In genomic region chr17:4554997-4555799, GRCh38 we compare ENCODE assay signal across 1 cellular context.
A peak's percentile ranks its signal among the peaks of the same experiment; 100 is the strongest.
TF ChIP-seq lines count a peak whose summit lies in the region.

TSS of gene MYBBP1A (minus strand) at chr17:4555384. CDS start at chr17:4555324, 60 bp downstream.

TF ChIP-seq in K562, 482 proteins besides CTCF, POLR2A, EP300 and RAD21 (continued from another document and continues in another):
- TF ChIP-seq, protein P1, sequence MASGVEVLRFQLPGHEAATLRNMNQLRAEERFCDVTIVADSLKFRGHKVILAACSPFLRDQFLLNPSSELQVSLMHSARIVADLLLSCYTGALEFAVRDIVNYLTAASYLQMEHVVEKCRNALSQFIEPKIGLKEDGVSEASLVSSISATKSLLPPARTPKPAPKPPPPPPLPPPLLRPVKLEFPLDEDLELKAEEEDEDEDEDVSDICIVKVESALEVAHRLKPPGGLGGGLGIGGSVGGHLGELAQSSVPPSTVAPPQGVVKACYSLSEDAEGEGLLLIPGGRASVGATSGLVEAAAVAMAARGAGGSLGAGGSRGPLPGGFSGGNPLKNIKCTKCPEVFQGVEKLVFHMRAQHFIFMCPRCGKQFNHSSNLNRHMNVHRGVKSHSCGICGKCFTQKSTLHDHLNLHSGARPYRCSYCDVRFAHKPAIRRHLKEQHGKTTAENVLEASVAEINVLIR (CRISPR knock-in tag; IDR thresholded peaks at IDR 0.05): no peak
- TF ChIP-seq FOXA3 (CRISPR knock-in tag; conservative IDR thresholded peaks at IDR 0.05 in 1 of 2, IDR thresholded peaks at IDR 0.05 in 1 of 2) (no peak), RBM22 (IDR thresholded peaks at IDR 0.05; ENCODE audit: low read depth, low read length, poor library complexity, severe bottlenecking) (no peak), MYBL2 (IDR thresholded peaks at IDR 0.05; ENCODE audit: low read depth) (no peak), MYBL2 (CRISPR knock-in tag; IDR thresholded peaks at IDR 0.05; ENCODE audit: borderline replicate concordance) (no peak), ZNF583 (CRISPR knock-in tag; IDR thresholded peaks at IDR 0.05) (no peak), CREB1 (IDR thresholded peaks at IDR 0.05) (no peak), CREB1 (CRISPR knock-in tag; IDR thresholded peaks at IDR 0.05) (peak; percentile 55; the same call in 1 of the 2 replicates), NFRKB (IDR thresholded peaks at IDR 0.05; ENCODE audit: low read depth) (0 out of 2 replicates have a peak, but pooled peaks have one; percentile 45), SRSF1 (IDR thresholded peaks at IDR 0.05; ENCODE audit: low read depth, low read length) (no peak), ZNF695 (CRISPR knock-in tag; IDR thresholded peaks at IDR 0.05) (no peak), ZNF217 (CRISPR knock-in tag; IDR thresholded peaks at IDR 0.05) (no peak), SIRT6 (IDR thresholded peaks at IDR 0.05; ENCODE audit: low read depth, low read length) (no peak), ZKSCAN3 (CRISPR knock-in tag; IDR thresholded peaks at IDR 0.05) (no peak), NR1H2 (CRISPR knock-in tag; IDR thresholded peaks at IDR 0.05) (no peak), SP1 (CRISPR knock-in tag; IDR thresholded peaks at IDR 0.05) (no peak), HDAC3 (IDR thresholded peaks at IDR 0.05; ENCODE audit: borderline replicate concordance, partially characterized antibody) (no peak), ERF (CRISPR knock-in tag; IDR thresholded peaks at IDR 0.05) (no peak), CBFB (CRISPR knock-in tag; IDR thresholded peaks at IDR 0.05) (0 out of 2 replicates have a peak, but pooled peaks have one; percentile 7), ESRRB (CRISPR knock-in tag; IDR thresholded peaks at IDR 0.05; ENCODE audit: borderline replicate concordance) (no peak), SRSF9 (IDR thresholded peaks at IDR 0.05; ENCODE audit: borderline replicate concordance, low read depth, low read length) (no peak), RREB1 (CRISPR knock-in tag; IDR thresholded peaks at IDR 0.05) (no peak), PREB (CRISPR knock-in tag; IDR thresholded peaks at IDR 0.05) (0 out of 2 replicates have a peak, but pooled peaks have one; percentile 46), SAFB2 (IDR thresholded peaks at IDR 0.05; ENCODE audit: borderline replicate concordance, low read depth, low read length, severe bottlenecking) (no peak), ZNF140 (CRISPR knock-in tag; IDR thresholded peaks at IDR 0.05) (no peak), EZH2 (IDR thresholded peaks at IDR 0.05; ENCODE audit: borderline replicate concordance, low read depth, low read length) (no peak), ETS2 (tag; IDR thresholded peaks at IDR 0.05; ENCODE audit: borderline replicate concordance, poor library complexity, severe bottlenecking) (no peak), ZNF175 (CRISPR knock-in tag; IDR thresholded peaks at IDR 0.05; ENCODE audit: low read depth) (no peak), MBD2 (IDR thresholded peaks at IDR 0.05; ENCODE audit: borderline replicate concordance, low read depth) (0 out of 2 replicates have a peak, but pooled peaks have one; percentile 22), TCFL5 (CRISPR knock-in tag; conservative IDR thresholded peaks at IDR 0.05) (no peak), MCM2 (IDR thresholded peaks at IDR 0.05; ENCODE audit: low read depth) (no peak), GABPB2 (CRISPR knock-in tag; conservative IDR thresholded peaks at IDR 0.05) (no peak), ARNT (IDR thresholded peaks at IDR 0.05) (no peak), STAT5B (CRISPR knock-in tag; IDR thresholded peaks at IDR 0.05) (no peak), HIVEP1 (CRISPR knock-in tag; IDR thresholded peaks at IDR 0.05) (no peak), NR2F6 (CRISPR knock-in tag; IDR thresholded peaks at IDR 0.05) (no peak), CHD4 (IDR thresholded peaks at IDR 0.05; ENCODE audit: insufficient read depth, insufficient replicate concordance, low read depth, low read length, poor library complexity, severe bottlenecking) (no peak)
- TF ChIP-seq, protein P2, sequence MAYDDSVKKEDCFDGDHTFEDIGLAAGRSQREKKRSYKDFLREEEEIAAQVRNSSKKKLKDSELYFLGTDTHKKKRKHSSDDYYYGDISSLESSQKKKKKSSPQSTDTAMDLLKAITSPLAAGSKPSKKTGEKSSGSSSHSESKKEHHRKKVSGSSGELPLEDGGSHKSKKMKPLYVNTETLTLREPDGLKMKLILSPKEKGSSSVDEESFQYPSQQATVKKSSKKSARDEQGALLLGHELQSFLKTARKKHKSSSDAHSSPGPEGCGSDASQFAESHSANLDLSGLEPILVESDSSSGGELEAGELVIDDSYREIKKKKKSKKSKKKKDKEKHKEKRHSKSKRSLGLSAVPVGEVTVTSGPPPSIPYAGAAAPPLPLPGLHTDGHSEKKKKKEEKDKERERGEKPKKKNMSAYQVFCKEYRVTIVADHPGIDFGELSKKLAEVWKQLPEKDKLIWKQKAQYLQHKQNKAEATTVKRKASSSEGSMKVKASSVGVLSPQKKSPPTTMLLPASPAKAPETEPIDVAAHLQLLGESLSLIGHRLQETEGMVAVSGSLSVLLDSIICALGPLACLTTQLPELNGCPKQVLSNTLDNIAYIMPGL (CRISPR knock-in tag; IDR thresholded peaks at IDR 0.05): no peak
- TF ChIP-seq, protein P3, sequence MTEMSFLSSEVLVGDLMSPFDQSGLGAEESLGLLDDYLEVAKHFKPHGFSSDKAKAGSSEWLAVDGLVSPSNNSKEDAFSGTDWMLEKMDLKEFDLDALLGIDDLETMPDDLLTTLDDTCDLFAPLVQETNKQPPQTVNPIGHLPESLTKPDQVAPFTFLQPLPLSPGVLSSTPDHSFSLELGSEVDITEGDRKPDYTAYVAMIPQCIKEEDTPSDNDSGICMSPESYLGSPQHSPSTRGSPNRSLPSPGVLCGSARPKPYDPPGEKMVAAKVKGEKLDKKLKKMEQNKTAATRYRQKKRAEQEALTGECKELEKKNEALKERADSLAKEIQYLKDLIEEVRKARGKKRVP (CRISPR knock-in tag; IDR thresholded peaks at IDR 0.05): 0 out of 2 replicates have a peak, but pooled peaks have one; percentile 20
- TF ChIP-seq, protein P4, sequence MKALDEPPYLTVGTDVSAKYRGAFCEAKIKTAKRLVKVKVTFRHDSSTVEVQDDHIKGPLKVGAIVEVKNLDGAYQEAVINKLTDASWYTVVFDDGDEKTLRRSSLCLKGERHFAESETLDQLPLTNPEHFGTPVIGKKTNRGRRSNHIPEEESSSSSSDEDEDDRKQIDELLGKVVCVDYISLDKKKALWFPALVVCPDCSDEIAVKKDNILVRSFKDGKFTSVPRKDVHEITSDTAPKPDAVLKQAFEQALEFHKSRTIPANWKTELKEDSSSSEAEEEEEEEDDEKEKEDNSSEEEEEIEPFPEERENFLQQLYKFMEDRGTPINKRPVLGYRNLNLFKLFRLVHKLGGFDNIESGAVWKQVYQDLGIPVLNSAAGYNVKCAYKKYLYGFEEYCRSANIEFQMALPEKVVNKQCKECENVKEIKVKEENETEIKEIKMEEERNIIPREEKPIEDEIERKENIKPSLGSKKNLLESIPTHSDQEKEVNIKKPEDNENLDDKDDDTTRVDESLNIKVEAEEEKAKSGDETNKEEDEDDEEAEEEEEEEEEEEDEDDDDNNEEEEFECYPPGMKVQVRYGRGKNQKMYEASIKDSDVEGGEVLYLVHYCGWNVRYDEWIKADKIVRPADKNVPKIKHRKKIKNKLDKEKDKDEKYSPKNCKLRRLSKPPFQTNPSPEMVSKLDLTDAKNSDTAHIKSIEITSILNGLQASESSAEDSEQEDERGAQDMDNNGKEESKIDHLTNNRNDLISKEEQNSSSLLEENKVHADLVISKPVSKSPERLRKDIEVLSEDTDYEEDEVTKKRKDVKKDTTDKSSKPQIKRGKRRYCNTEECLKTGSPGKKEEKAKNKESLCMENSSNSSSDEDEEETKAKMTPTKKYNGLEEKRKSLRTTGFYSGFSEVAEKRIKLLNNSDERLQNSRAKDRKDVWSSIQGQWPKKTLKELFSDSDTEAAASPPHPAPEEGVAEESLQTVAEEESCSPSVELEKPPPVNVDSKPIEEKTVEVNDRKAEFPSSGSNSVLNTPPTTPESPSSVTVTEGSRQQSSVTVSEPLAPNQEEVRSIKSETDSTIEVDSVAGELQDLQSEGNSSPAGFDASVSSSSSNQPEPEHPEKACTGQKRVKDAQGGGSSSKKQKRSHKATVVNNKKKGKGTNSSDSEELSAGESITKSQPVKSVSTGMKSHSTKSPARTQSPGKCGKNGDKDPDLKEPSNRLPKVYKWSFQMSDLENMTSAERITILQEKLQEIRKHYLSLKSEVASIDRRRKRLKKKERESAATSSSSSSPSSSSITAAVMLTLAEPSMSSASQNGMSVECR (CRISPR knock-in tag; IDR thresholded peaks at IDR 0.05): peak; percentile 91
- TF ChIP-seq, protein P5, sequence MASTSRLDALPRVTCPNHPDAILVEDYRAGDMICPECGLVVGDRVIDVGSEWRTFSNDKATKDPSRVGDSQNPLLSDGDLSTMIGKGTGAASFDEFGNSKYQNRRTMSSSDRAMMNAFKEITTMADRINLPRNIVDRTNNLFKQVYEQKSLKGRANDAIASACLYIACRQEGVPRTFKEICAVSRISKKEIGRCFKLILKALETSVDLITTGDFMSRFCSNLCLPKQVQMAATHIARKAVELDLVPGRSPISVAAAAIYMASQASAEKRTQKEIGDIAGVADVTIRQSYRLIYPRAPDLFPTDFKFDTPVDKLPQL (IDR thresholded peaks at IDR 0.05; ENCODE audit: extremely low read depth, insufficient read length): no peak
- TF ChIP-seq, protein P6, sequence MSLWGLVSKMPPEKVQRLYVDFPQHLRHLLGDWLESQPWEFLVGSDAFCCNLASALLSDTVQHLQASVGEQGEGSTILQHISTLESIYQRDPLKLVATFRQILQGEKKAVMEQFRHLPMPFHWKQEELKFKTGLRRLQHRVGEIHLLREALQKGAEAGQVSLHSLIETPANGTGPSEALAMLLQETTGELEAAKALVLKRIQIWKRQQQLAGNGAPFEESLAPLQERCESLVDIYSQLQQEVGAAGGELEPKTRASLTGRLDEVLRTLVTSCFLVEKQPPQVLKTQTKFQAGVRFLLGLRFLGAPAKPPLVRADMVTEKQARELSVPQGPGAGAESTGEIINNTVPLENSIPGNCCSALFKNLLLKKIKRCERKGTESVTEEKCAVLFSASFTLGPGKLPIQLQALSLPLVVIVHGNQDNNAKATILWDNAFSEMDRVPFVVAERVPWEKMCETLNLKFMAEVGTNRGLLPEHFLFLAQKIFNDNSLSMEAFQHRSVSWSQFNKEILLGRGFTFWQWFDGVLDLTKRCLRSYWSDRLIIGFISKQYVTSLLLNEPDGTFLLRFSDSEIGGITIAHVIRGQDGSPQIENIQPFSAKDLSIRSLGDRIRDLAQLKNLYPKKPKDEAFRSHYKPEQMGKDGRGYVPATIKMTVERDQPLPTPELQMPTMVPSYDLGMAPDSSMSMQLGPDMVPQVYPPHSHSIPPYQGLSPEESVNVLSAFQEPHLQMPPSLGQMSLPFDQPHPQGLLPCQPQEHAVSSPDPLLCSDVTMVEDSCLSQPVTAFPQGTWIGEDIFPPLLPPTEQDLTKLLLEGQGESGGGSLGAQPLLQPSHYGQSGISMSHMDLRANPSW (CRISPR knock-in tag; IDR thresholded peaks at IDR 0.05): no peak
- TF ChIP-seq, protein P7, sequence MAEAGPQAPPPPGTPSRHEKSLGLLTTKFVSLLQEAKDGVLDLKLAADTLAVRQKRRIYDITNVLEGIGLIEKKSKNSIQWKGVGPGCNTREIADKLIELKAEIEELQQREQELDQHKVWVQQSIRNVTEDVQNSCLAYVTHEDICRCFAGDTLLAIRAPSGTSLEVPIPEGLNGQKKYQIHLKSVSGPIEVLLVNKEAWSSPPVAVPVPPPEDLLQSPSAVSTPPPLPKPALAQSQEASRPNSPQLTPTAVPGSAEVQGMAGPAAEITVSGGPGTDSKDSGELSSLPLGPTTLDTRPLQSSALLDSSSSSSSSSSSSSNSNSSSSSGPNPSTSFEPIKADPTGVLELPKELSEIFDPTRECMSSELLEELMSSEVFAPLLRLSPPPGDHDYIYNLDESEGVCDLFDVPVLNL (CRISPR knock-in tag; IDR thresholded peaks at IDR 0.05; ENCODE audit: low read depth): no peak
